In genomic region chr20:49786671-49787370, GRCh38 we compare ENCODE assay signal across 9 cellular contexts. TPM values are rescaled to one million over a fixed set of nuclear protein-coding genes. Genes with fewer than 3 reads are reported as not detected.
A peak's percentile ranks its signal among the peaks of the same experiment; 100 is the strongest.
DNase-seq lines count a peak whose midpoint lies in the region; ATAC-seq and TF ChIP-seq lines count a peak whose summit lies in the region.
"Had no signal": no experiment of that assay in that cellular context is flagged by ENCODE, and none has a peak within 500 bp of the region (broad histone marks: within the 10 kb centered on the region; RNA-seq: fewer than 3 reads in every experiment).

No MANE protein-coding gene starts in this region.

- TF ChIP-seq EP300 in gastroesophageal sphincter (IDR thresholded peaks at IDR 0.05), result no peak

- H3K27ac ChIP-seq in IMR-90 (ENCODE audit: insufficient read depth, low read length) (no peak overlapping the region), right lobe of liver (no peak overlapping the region), gastroesophageal sphincter (no peak overlapping the region)

- TF ChIP-seq RAD21 in IMR-90 (IDR thresholded peaks at IDR 0.05; ENCODE audit: low read length), result peak; percentile 45; the same call in 1 of the 2 replicates

- no peaks in the 10 kb centered on the region for H4K20me1 ChIP-seq in IMR-90 (ENCODE audit: insufficient read depth, low read length)

- no peak overlapping the region for H3K56ac ChIP-seq in IMR-90 (ENCODE audit: extremely low read depth, insufficient read depth, low read length)

- no peak overlapping the region for H2AK9ac ChIP-seq in IMR-90 (replicated peaks; ENCODE audit: low read depth, low read length, poor library complexity)

- CTCF ChIA-PET in IMR-90 (lab: Yijun Ruan, JAX), result no interaction called here

- no peak overlapping the region for H4K8ac ChIP-seq in IMR-90 (ENCODE audit: low read depth in 2 of 2, low read length in 2 of 2)

- H3K9ac ChIP-seq in IMR-90 (ENCODE audit: low read depth, low read length), result no peak overlapping the region

- POLR2A ChIA-PET in IMR-90 (lab: Charles Lee; ENCODE audit: unreplicated experiment), result no interaction called here

- TF ChIP-seq CTCF in IMR-90 (conservative IDR thresholded peaks at IDR 0.05; ENCODE audit: low read depth, low read length) (peak; percentile 47), right lobe of liver (IDR thresholded peaks at IDR 0.05) (peak; percentile 19 to 36 (median 26)), gastroesophageal sphincter (IDR thresholded peaks at IDR 0.05) (peak in 1 of 4 experiments; percentile 12)

- H3K4me1 ChIP-seq in IMR-90 (ENCODE audit: control insufficient read depth, insufficient read depth, low read length) (peaks cover 15% of the 10 kb centered on the region), right lobe of liver (no peaks in the 10 kb centered on the region), gastroesophageal sphincter (no peaks in the 10 kb centered on the region)

- H3K9me3 ChIP-seq in IMR-90 (ENCODE audit: control insufficient read depth, insufficient read depth, low read length) (no peaks in the 10 kb centered on the region), right lobe of liver (no peaks in the 10 kb centered on the region), gastroesophageal sphincter (no peaks in the 10 kb centered on the region)

- H3K27me3 ChIP-seq in IMR-90 (ENCODE audit: control insufficient read depth, insufficient read depth, low read length), result no peaks in the 10 kb centered on the region
- no peaks in the 10 kb centered on the region for H3K27me3 ChIP-seq in right lobe of liver
- no peaks in the 10 kb centered on the region for H3K27me3 ChIP-seq in gastroesophageal sphincter

- BruUV-seq in IMR-90 (replicated peaks; lab: Mats Ljungman, UMichigan), result no TSS peak

- no peak overlapping the region for H3K4ac ChIP-seq in IMR-90 (ENCODE audit: low read depth, low read length)

- no peak overlapping the region for H3K4me2 ChIP-seq in IMR-90 (ENCODE audit: low read depth, low read length)

- H2BK120ac ChIP-seq in IMR-90 (ENCODE audit: low read depth, low read length), result no peak overlapping the region

- TF ChIP-seq POLR2A in IMR-90 (IDR thresholded peaks at IDR 0.05; ENCODE audit: low read depth, low read length), result no peak
- TF ChIP-seq POLR2A in right lobe of liver (IDR thresholded peaks at IDR 0.05), result no peak
- no peak for TF ChIP-seq POLR2A in gastroesophageal sphincter (IDR thresholded peaks at IDR 0.05)

- H4K91ac ChIP-seq in IMR-90 (ENCODE audit: insufficient read depth, low read depth, low read length), result no peak overlapping the region

- H2BK15ac ChIP-seq in IMR-90 (ENCODE audit: low read depth, low read length), result no peak overlapping the region

- H3K36me3 ChIP-seq in IMR-90 (ENCODE audit: control insufficient read depth, insufficient read depth, low read length) (no peaks in the 10 kb centered on the region), right lobe of liver (no peaks in the 10 kb centered on the region), gastroesophageal sphincter (no peaks in the 10 kb centered on the region)

- in situ Hi-C loops in IMR-90 (cut with MboI; ENCODE audit: low sequenced_read_pairs), result no loop called here

- H3K18ac ChIP-seq in IMR-90 (ENCODE audit: low read depth, low read length), result no peak overlapping the region

- no peak overlapping the region for H4K5ac ChIP-seq in IMR-90 (ENCODE audit: low read depth, low read length)

- no peak overlapping the region for H2BK20ac ChIP-seq in IMR-90 (ENCODE audit: low read depth, low read length)

- no peak overlapping the region for H3K4me3 ChIP-seq in IMR-90 (ENCODE audit: insufficient read depth, low read depth, low read length)
- H3K4me3 ChIP-seq in right lobe of liver, result no peak overlapping the region
- H3K4me3 ChIP-seq in gastroesophageal sphincter, result no peak overlapping the region

- H2AK5ac ChIP-seq in IMR-90 (ENCODE audit: low read depth, low read length), result no peak overlapping the region

- H2BK5ac ChIP-seq in IMR-90 (ENCODE audit: low read depth, low read length, poor library complexity, severe bottlenecking), result no peak overlapping the region

- intact Hi-C loops in IMR-90 (cut with micrococcal nuclease), result no loop called here
- intact Hi-C loops in right lobe of liver (cut with DNase I), result no loop called here

- no peak for ATAC-seq in IMR-90 (ENCODE audit: low read depth)
- ATAC-seq in right lobe of liver, result no peak
- ATAC-seq in gastroesophageal sphincter, result no peak

- no peaks in the 10 kb centered on the region for H3K79me1 ChIP-seq in IMR-90 (ENCODE audit: low read depth in 1 of 2, low read length in 2 of 2)

- H3K9me1 ChIP-seq in IMR-90 (ENCODE audit: insufficient read depth, low read length), result peaks cover 12% of the 10 kb centered on the region

- H3K23ac ChIP-seq in IMR-90 (ENCODE audit: low read depth, low read length), result no peak overlapping the region

- DNase-seq in AML-193 (lab: John Stamatoyannopoulos, UW) (peak; percentile 26 to 27), IMR-90 (peak; percentile 20), astrocyte of the hippocampus (ENCODE audit: low read depth, low spot score) (peak; percentile 34), right lobe of liver (no peak), NCI-H1417 (lab: John Stamatoyannopoulos, UW) (no peak), SKM-1 treated with dmso at 0.1 percent for 144 hours (lab: John Stamatoyannopoulos, UW; ENCODE audit: unreplicated experiment) (no peak)
- no peak for DNase-seq in NK-92 treated with Interleukin-12 subunit alpha and Interleukin-12 subunit beta, amount 100 ng/mL, for 24 hours (lab: John Stamatoyannopoulos, UW)
- DNase-seq: NCI-H2171 had no signal

- WGBS in IMR-90 (ENCODE audit: extremely low coverage in 2 of 2, insufficient read length in 1 of 2), 2 experiments, result 86% methylated on average over 2 of the region's 7 CpGs; no CpG with 5 or more reads in 1 of the 2 experiments
- WGBS in right lobe of liver (ENCODE audit: insufficient coverage, low coverage, low lambda C conversion rate, missing lambda C conversion rate), result 74% methylated on average over 7 of the region's 7 CpGs
- 70 to 88% methylated on average over 4 to 5 of the region's 7 CpGs for WGBS in gastroesophageal sphincter (ENCODE audit: low coverage in 1 of 2), 2 donors

- dilution Hi-C loops in IMR-90 (cut with HindIII; ENCODE audit: low sequenced_read_pairs, unreplicated experiment), result no loop called here

- no peak overlapping the region for H3K14ac ChIP-seq in IMR-90 (replicated peaks; ENCODE audit: low read depth, low read length)

- no peak overlapping the region for H2AFZ ChIP-seq in IMR-90 (replicated peaks; ENCODE audit: low read length, poor library complexity)

TF ChIP-seq in IMR-90, 13 proteins besides CTCF, POLR2A, EP300 and RAD21:
- TF ChIP-seq CHD1 (IDR thresholded peaks at IDR 0.05; ENCODE audit: low read depth, low read length) (no peak), SMC3 (IDR thresholded peaks at IDR 0.05; ENCODE audit: low read depth, low read length) (peak; percentile 58)
TF ChIP-seq in IMR-90: peak in this region for 1.

RNA-seq across cellular contexts. Expression of gene SLC9A8, which starts 25.8 kb away (rescaled TPM):
- total RNA-seq in IMR-90 (2012; rRNA removed) (3.6 and 5.0 TPM in 2 replicates), right lobe of liver (10 to 100 TPM in 3 of 6 experiments, 1 to 10 TPM in 3; 6.8 to 10.6 (median 9.6) TPM), gastroesophageal sphincter (1 to 10 TPM; 4.7 to 9.3 (median 7.5) TPM)
- 4.0 and 4.1 TPM in 2 replicates for polyA plus RNA-seq in IMR-90 (2012; rRNA removed)
- 1.5 and 2.1 TPM in 2 replicates for polyA plus RNA-seq in IMR-90 (2012; cell fraction: cytosol; rRNA removed)
- polyA plus RNA-seq in IMR-90 (2012; cell fraction: nucleus; rRNA removed; ENCODE audit: low replicate concordance), result 17.0 and 18.2 TPM in 2 replicates

Comparison
In these comparisons a context has a peak if more than half of its experiments do, and no peak if none do; other contexts are left out.
1. DNase-seq: peak in AML-193 (2 of 2), IMR-90 (single experiment) and astrocyte of the hippocampus (single experiment); none in right lobe of liver (0 of 3), NK-92 treated with Interleukin-12 subunit alpha and Interleukin-12 subunit beta, amount 100 ng/mL, for 24 hours (single experiment), NCI-H1417 (0 of 3) and SKM-1 treated with dmso at 0.1 percent for 144 hours (single experiment).